ENCODE assay signal across 8 cellular contexts in the genomic region with DNA sequence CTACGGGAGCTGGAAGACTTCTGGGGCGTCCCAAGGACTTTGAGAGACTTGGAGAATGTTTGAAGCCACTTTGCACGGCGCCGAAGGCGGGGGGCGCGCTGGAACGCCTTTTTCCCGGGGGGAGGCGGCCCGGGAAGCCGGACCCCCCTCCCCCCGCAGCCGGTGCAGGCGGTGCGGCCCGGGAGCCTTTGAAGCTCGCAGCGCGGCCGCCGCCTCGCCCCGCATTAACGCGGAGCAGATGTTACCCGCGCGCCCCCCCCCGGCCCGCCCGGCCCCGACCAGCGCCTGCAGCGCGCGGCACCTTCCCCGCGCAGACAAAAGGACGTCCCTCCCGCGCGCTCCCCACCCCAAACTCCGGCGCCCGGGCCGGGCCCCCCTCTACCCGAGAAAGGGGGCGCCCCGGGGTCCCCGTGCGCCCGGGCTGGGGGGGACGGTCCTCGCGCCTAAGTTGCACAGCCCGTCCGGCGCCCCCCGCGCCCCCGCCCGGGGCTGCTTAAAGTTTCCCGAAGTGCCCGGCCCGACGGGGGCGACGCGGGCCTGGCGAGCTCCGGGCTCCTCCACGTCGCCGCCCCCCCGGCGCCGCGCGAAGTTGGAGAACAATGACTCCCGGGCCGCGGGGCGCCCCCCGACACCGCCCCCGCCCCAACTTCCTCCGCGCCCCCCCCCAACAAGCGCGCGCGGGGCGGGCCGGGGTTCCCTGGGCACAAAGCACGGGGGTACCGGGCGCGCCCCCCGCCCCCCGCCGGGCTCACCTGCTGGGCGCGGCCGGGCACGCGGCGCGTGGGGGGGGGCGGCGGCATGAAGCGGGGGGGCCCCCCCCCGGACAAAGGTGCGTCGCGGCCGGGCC. TPM values are rescaled to one million over a fixed set of nuclear protein-coding genes. Genes with fewer than 3 reads are reported as not detected.
DNase-seq lines count a peak whose midpoint lies in the region; ATAC-seq and TF ChIP-seq lines count a peak whose summit lies in the region.

No MANE protein-coding gene starts in this region.

- peak overlapping the region; percentile 77 for H3K4me2 ChIP-seq in OCI-LY1 (ENCODE audit: low read length)

- H3K27ac ChIP-seq in OCI-LY1 (ENCODE audit: low read depth, low read length, poor library complexity, severe bottlenecking) = peak overlapping the region; percentile 98
- peak overlapping the region; percentile 60 to 99 (median 87) for H3K27ac ChIP-seq in sigmoid colon

- H3K9me3 ChIP-seq in OCI-LY1 (ENCODE audit: low read length) (no peaks in the 10 kb centered on the region), sigmoid colon (no peaks in the 10 kb centered on the region)

- no peaks in the 10 kb centered on the region for H3F3A ChIP-seq in OCI-LY1 (ENCODE audit: insufficient read depth, low read length)

- H3K36me3 ChIP-seq in OCI-LY1 (ENCODE audit: insufficient read depth, low read length) = peaks cover 41% of the 10 kb centered on the region
- H3K36me3 ChIP-seq in sigmoid colon = peaks cover 0 to 20% (median 0%) of the 10 kb centered on the region in 4 donors

- H3K9me2 ChIP-seq in OCI-LY1 (ENCODE audit: low read depth, low read length) = no peaks in the 10 kb centered on the region

- peak; percentile 64 for DNase-seq in DMS53 (lab: John Stamatoyannopoulos, UW)
- no peak for DNase-seq in DMS53 treated with DMSO at 0.1 percent for 48 hours (lab: John Stamatoyannopoulos, UW; ENCODE audit: unreplicated experiment)
- DNase-seq in activated naive CD4-positive, alpha-beta T cell treated with anti-CD3 and anti-CD28 coated beads, Interleukin-2, amount 50 U/mL, for 16 hours = peak; percentile 61
- DNase-seq in left ventricle myocardium superior = peak; percentile 61
- peak; percentile 82 for DNase-seq in sigmoid colon
- no peak for DNase-seq in NCI-H1930 (lab: John Stamatoyannopoulos, UW)
- DNase-seq in mesenteric fat pad (ENCODE audit: low spot score) = no peak

- H3K4me1 ChIP-seq in OCI-LY1 (ENCODE audit: insufficient read depth, low read length, severe bottlenecking) (peaks cover 41% of the 10 kb centered on the region), sigmoid colon (peaks cover 0 to 24% (median 17%) of the 10 kb centered on the region in 4 donors)

- peak overlapping the region; percentile 85 for H3K4me3 ChIP-seq in OCI-LY1 (ENCODE audit: low read depth, low read length, poor library complexity, severe bottlenecking)
- peak overlapping the region; percentile 49 to 98 (median 97) for H3K4me3 ChIP-seq in sigmoid colon

- peaks cover 38% of the 10 kb centered on the region for H3K79me2 ChIP-seq in OCI-LY1 (ENCODE audit: insufficient read depth, low read length)

- no peak for TF ChIP-seq POLR2A in sigmoid colon (IDR thresholded peaks at IDR 0.05)

- H3K27me3 ChIP-seq in OCI-LY1 (ENCODE audit: insufficient read depth, low read length) = no peaks in the 10 kb centered on the region
- H3K27me3 ChIP-seq in sigmoid colon = no peaks in the 10 kb centered on the region

- H2AFZ ChIP-seq in OCI-LY1 (ENCODE audit: low read length) = no peak overlapping the region

- TF ChIP-seq CTCF in OCI-LY1 (IDR thresholded peaks at IDR 0.05; ENCODE audit: low read length) = no peak
- no peak for TF ChIP-seq CTCF in sigmoid colon (IDR thresholded peaks at IDR 0.05)

- H3K9ac ChIP-seq in OCI-LY1 (ENCODE audit: low read length) = peak overlapping the region; percentile 98

- no peak for TF ChIP-seq EP300 in sigmoid colon (IDR thresholded peaks at IDR 0.05)

- peak; percentile 4 for ATAC-seq in left ventricle myocardium superior

- H4K20me1 ChIP-seq in OCI-LY1 (ENCODE audit: insufficient read depth, low read length) = no peaks in the 10 kb centered on the region

- intact Hi-C loops in left ventricle myocardium superior (cut with micrococcal nuclease) = no loop called here
- intact Hi-C loops in sigmoid colon (cut with DNase I) = loop anchor here (1.0 kb wide), 1 partner anchor 45 kb away; no protein-coding TSS in a partner anchor

- WGBS in sigmoid colon, 2 donors = 1 to 2% methylated on average over 118 of the region's 118 CpGs

RNA-seq across cellular contexts. Expression of gene TCF3, which starts 0.6 kb away (rescaled TPM):
- 20.7 TPM for total RNA-seq in left ventricle myocardium superior
- total RNA-seq in sigmoid colon = 10 to 100 TPM; 29.6 to 50.2 (median 31.8) TPM
- polyA plus RNA-seq in sigmoid colon = 10 to 100 TPM; 18.6 to 66.9 (median 28.4) TPM
- total RNA-seq in mesenteric fat pad = 44.4 TPM

RNA-seq across cellular contexts. Expression of gene UQCR11, which starts 46.5 kb away (rescaled TPM):
- total RNA-seq in left ventricle myocardium superior = 1,120 TPM
- 100 to 1,000 TPM in 3 of 4 donors, 10 to 100 TPM in 1; 81.1 to 176 (median 122) TPM for total RNA-seq in sigmoid colon
- polyA plus RNA-seq in sigmoid colon = 100 to 1,000 TPM; 158 to 339 (median 330) TPM
- total RNA-seq in mesenteric fat pad = 239 TPM

RNA-seq across cellular contexts. Expression of gene MBD3, which starts 59.1 kb away (rescaled TPM):
- total RNA-seq in left ventricle myocardium superior = 59.0 TPM
- total RNA-seq in sigmoid colon = 10 to 100 TPM; 52.3 to 88.6 (median 71.3) TPM
- 100 to 1,000 TPM in 1 of 3 donors, 10 to 100 TPM in 2; 26.1 to 105 (median 33.0) TPM for polyA plus RNA-seq in sigmoid colon
- total RNA-seq in mesenteric fat pad = 65.0 TPM

Comparison
In these comparisons a context has a peak if more than half of its experiments do, and no peak if none do; other contexts are left out.
1. DNase-seq: peak in DMS53 (single experiment), activated naive CD4-positive, alpha-beta T cell treated with anti-CD3 and anti-CD28 coated beads, Interleukin-2, amount 50 U/mL, for 16 hours (single experiment), left ventricle myocardium superior (single experiment) and sigmoid colon (single experiment); none in DMS53 treated with DMSO at 0.1 percent for 48 hours (single experiment), NCI-H1930 (0 of 2) and mesenteric fat pad (single experiment).